Comparison of ENCODE assay signal across 1 cellular context in the genomic region with DNA sequence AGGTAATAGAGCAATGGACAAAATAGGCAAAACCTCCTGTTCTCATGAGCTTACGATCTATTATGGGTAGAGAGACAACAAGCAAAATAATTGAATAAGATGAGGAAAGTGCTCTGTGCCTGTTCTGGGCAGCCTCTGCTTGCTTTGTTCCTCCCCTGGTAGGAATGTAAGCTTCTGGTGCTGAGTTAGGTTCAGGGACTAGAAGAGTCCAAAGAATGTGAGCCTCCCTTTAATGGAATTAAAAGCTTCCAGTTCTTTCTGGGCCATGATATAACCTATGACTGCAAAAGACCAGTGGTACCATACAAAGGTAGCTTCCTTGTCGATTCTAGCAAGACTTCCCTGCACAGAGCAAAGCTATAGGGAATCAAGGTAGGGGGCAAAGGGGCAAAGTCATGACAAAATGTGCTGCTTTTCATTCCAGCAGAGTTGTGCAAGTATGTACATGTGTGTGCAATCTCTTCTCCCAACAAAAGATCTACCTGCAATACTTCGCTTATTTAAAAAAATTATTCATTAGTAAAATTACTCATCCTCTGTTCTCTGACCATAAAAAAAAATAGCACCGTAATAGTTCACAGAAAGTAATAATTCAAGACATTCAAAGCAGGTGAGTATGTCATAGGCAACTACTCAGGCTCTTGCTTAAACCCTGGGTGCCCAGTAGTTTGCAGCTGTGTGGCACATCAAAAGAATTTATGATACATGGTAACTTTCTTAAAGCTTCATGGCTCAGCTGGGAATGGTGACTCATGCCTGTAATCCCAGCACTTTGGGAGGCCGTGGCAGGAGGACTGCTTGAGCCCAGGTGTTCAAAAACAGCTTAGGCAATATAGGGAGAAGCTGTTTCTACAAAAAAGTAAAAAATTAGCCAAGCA.
TF ChIP-seq lines count a peak whose summit lies in the region.

No MANE protein-coding gene starts in this region.

TF ChIP-seq in IMR-90, 13 proteins besides CTCF, POLR2A, EP300 and RAD21:
- TF ChIP-seq RFX5 (IDR thresholded peaks at IDR 0.05; ENCODE audit: low read depth, low read length) (no peak), CEBPB (IDR thresholded peaks at IDR 0.05; ENCODE audit: low read depth, low read length) (no peak), MAFK (IDR thresholded peaks at IDR 0.05; ENCODE audit: low read depth, low read length) (no peak), BHLHE40 (IDR thresholded peaks at IDR 0.05; ENCODE audit: low read depth, low read length) (no peak), NFE2L2 (IDR thresholded peaks at IDR 0.05; ENCODE audit: low read depth, low read length) (no peak), RCOR1 (IDR thresholded peaks at IDR 0.05; ENCODE audit: insufficient replicate concordance, low read length) (no peak)
- TF ChIP-seq, protein P1, sequence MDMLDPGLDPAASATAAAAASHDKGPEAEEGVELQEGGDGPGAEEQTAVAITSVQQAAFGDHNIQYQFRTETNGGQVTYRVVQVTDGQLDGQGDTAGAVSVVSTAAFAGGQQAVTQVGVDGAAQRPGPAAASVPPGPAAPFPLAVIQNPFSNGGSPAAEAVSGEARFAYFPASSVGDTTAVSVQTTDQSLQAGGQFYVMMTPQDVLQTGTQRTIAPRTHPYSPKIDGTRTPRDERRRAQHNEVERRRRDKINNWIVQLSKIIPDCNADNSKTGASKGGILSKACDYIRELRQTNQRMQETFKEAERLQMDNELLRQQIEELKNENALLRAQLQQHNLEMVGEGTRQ (IDR thresholded peaks at IDR 0.05; ENCODE audit: low read depth, low read length) = no peak
- TF ChIP-seq, protein P2, sequence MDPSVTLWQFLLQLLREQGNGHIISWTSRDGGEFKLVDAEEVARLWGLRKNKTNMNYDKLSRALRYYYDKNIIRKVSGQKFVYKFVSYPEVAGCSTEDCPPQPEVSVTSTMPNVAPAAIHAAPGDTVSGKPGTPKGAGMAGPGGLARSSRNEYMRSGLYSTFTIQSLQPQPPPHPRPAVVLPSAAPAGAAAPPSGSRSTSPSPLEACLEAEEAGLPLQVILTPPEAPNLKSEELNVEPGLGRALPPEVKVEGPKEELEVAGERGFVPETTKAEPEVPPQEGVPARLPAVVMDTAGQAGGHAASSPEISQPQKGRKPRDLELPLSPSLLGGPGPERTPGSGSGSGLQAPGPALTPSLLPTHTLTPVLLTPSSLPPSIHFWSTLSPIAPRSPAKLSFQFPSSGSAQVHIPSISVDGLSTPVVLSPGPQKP (IDR thresholded peaks at IDR 0.05; ENCODE audit: borderline replicate concordance, low read depth, low read length) = no peak
